In genomic region chr5:160118349-160119141, GRCh38 we compare ENCODE assay signal across 8 cellular contexts. TPM values are rescaled to one million over a fixed set of nuclear protein-coding genes. Genes with fewer than 3 reads are reported as not detected.
A peak's percentile ranks its signal among the peaks of the same experiment; 100 is the strongest.
DNase-seq lines count a peak whose midpoint lies in the region; ATAC-seq and TF ChIP-seq lines count a peak whose summit lies in the region.

No MANE protein-coding gene starts in this region.

- peaks cover 38% of the 10 kb centered on the region for H3K36me3 ChIP-seq in neutrophil

- DNase-seq in NCI-H2227 (lab: John Stamatoyannopoulos, UW; ENCODE audit: unreplicated experiment) (peak; percentile 51), NCI-H2227 treated with DMSO at 0.1 percent for 48 hours (lab: John Stamatoyannopoulos, UW) (no peak), NCI-H774 (lab: John Stamatoyannopoulos, UW) (peak; percentile 28), foreskin fibroblast (peak; percentile 10 to 21)
- peak; percentile 14 to 55 for DNase-seq in activated T-helper 1 cell treated with anti-CD3 and anti-CD28 coated beads, Interleukin-2, amount 50 U/mL, for 16 hours (ENCODE audit: low read depth in 1 of 2, low spot score in 1 of 2)

- peak; percentile 8 for ATAC-seq in HG02970 (IDR thresholded peaks at IDR 0.05; ENCODE audit: low FRiP score, unreplicated experiment)

- TF ChIP-seq CTCF in foreskin fibroblast (IDR thresholded peaks at IDR 0.05; ENCODE audit: low read depth, low read length): no peak
- peak; percentile 5 for TF ChIP-seq CTCF in neutrophil (IDR thresholded peaks at IDR 0.05)

- H3K9me3 ChIP-seq in neutrophil: no peaks in the 10 kb centered on the region

- H3K4me1 ChIP-seq in neutrophil (ENCODE audit: control insufficient read depth in 1 of 2, insufficient read depth in 1 of 2, low read depth in 1 of 2, low read length in 1 of 2): peaks cover 18 to 20% of the 10 kb centered on the region in 2 experiments

- peak overlapping the region; percentile 84 to 88 for H3K4me3 ChIP-seq in foreskin fibroblast (ENCODE audit: low read depth in 1 of 2, low read length in 2 of 2)
- H3K4me3 ChIP-seq in neutrophil (ENCODE audit: low read depth in 1 of 2, low read length in 1 of 2): peak overlapping the region; percentile 95 to 97

- H3K27me3 ChIP-seq in neutrophil: peaks cover 19% of the 10 kb centered on the region

- H3K27ac ChIP-seq in neutrophil (peak overlapping the region; percentile 97), temporal lobe (ENCODE audit: low read depth, low read length) (peak overlapping the region; percentile 95)

RNA-seq across cellular contexts. Expression of gene PWWP2A, which starts 0.7 kb away (rescaled TPM):
- 29.3 TPM for total RNA-seq in temporal lobe
